In the genomic region with DNA sequence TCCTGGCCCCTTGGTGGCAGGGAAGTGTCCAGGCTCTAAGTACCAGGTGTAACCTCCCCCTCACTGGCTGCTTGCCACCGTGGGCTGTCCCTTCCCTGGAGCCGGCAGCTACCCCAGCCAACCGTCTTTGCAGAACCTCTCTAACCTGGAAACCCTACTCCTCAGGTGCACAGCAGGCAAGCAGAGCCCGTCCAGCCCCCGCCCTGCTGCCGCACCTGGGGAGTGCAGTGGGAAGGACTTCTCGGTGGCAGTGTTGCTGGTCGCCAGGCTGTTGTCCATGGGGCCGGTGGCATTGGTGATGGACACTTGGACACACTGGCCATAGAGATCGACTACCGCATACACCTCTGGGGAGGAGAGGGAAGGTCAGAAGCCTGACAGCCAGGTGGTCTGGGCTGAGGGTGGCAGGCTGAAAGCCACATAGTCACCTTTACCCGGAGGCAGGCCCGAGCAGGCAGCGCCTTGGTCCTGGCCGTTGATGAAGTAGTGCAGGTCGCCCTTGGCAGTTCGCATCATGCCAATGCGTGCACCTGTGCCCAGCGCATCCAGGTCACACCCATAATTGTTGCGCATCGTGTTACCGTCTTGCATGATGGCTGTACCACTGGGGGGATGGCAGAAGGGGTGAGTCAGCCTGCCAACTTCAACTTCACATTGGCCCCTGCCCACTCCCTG, we compare ENCODE assay signal across 22 cellular contexts. TPM values are rescaled to one million over a fixed set of nuclear protein-coding genes. Genes with fewer than 3 reads are reported as not detected.
DNase-seq lines count a peak whose midpoint lies in the region; ATAC-seq and TF ChIP-seq lines count a peak whose summit lies in the region.
"Had no signal": no experiment of that assay in that cellular context is flagged by ENCODE, and none has a peak within 500 bp of the region (broad histone marks: within the 10 kb centered on the region; RNA-seq: fewer than 3 reads in every experiment).

No MANE protein-coding gene starts in this region.

- no peak overlapping the region for H3K27ac ChIP-seq in sigmoid colon
- H3K27ac ChIP-seq: BLaER1 had no signal

- ATAC-seq in activated naive CD4-positive, alpha-beta T cell treated with anti-CD3 and anti-CD28 coated beads, Interleukin-2, amount 50 U/mL, for 72 hours, result no peak
- ATAC-seq in GM18858 (IDR thresholded peaks at IDR 0.05; ENCODE audit: unreplicated experiment) (no peak), HG02973 (IDR thresholded peaks at IDR 0.05; ENCODE audit: unreplicated experiment) (no peak)
- ATAC-seq: GM23338 had no signal

- H3K27me3 ChIP-seq in H7 (ENCODE audit: control insufficient read depth, insufficient read depth, low read length) (no peaks in the 10 kb centered on the region), sigmoid colon (no peaks in the 10 kb centered on the region)
- H3K27me3 ChIP-seq: BLaER1 had no signal

- no peak for TF ChIP-seq POLR2A in sigmoid colon (IDR thresholded peaks at IDR 0.05)

- DNase-seq in activated naive CD4-positive, alpha-beta T cell treated with anti-CD3 and anti-CD28 coated beads, Interleukin-2, amount 50 U/mL, for 72 hours (ENCODE audit: low spot score in 2 of 2), result no peak
- no peak for DNase-seq in activated naive CD4-positive, alpha-beta T cell treated with Interleukin-2 at 50 U/mL for 16 hours
- DNase-seq in H7 (peak; percentile 37), NCI-H2196 treated with DMSO at 0.1 percent for 48 hours (lab: John Stamatoyannopoulos, UW; ENCODE audit: unreplicated experiment) (peak; percentile 31), sigmoid colon (peak; percentile 64)
- DNase-seq: CD4-positive, CD25-positive, alpha-beta regulatory T cell; DMS153; DND-41; HCEC 1CT; Karpas-422; NCI-H1092; NCI-H1417 treated with DMSO at 0.1 percent for 48 hours; NCI-H1694 treated with DMSO at 0.1 percent for 48 hours; NCI-H2107; NCI-H446 treated with DMSO at 0.1 percent for 48 hours; NCI-H526; NCI-H82; SHP77 treated with DMSO at 0.1 percent for 48 hours had no signal

- TF ChIP-seq CTCF in sigmoid colon (IDR thresholded peaks at IDR 0.05), result no peak

- intact Hi-C loops in sigmoid colon (cut with DNase I), result no loop called here

- TF ChIP-seq EP300 in sigmoid colon (IDR thresholded peaks at IDR 0.05), result no peak

- no peaks in the 10 kb centered on the region for H3K9me3 Mint-ChIP-seq in activated naive CD4-positive, alpha-beta T cell treated with anti-CD3 and anti-CD28 coated beads, Interleukin-2, amount 50 U/mL, for 72 hours
- H3K9me3 Mint-ChIP-seq: CD4-positive, CD25-positive, alpha-beta regulatory T cell; GM23338 had no signal

- H3K4me3 ChIP-seq in H7 (ENCODE audit: insufficient read depth, low read depth, low read length) (no peak overlapping the region), sigmoid colon (no peak overlapping the region)
- H3K4me3 ChIP-seq: BLaER1, GM23338 had no signal

- H3K27ac Mint-ChIP-seq in activated naive CD4-positive, alpha-beta T cell treated with anti-CD3 and anti-CD28 coated beads, Interleukin-2, amount 50 U/mL, for 72 hours, result peak overlapping the region; percentile 36 to 56
- H3K27ac Mint-ChIP-seq: CD4-positive, CD25-positive, alpha-beta regulatory T cell; GM23338 had no signal

- peaks cover 0 to 5% of the 10 kb centered on the region in 2 donors for H3K36me3 Mint-ChIP-seq in activated naive CD4-positive, alpha-beta T cell treated with anti-CD3 and anti-CD28 coated beads, Interleukin-2, amount 50 U/mL, for 72 hours

- peaks cover 0 to 5% (median under 1%) of the 10 kb centered on the region in 4 donors for H3K4me1 ChIP-seq in sigmoid colon

- H3K36me3 ChIP-seq in H7 (replicated peaks; ENCODE audit: control insufficient read depth, insufficient read depth, low read length) (peaks cover 64% of the 10 kb centered on the region), sigmoid colon (peaks cover 47 to 90% (median 63%) of the 10 kb centered on the region in 4 donors)

- H3K9me3 ChIP-seq in sigmoid colon, result no peaks in the 10 kb centered on the region
- H3K9me3 ChIP-seq: BLaER1 had no signal

- 93 to 96% methylated on average over 22 of the region's 22 CpGs for WGBS in sigmoid colon, 2 donors

RNA-seq across cellular contexts. Expression of a gene that starts 6.5 kb away (rescaled TPM):
- total RNA-seq in activated naive CD4-positive, alpha-beta T cell treated with anti-CD3 and anti-CD28 coated beads, Interleukin-2, amount 50 U/mL, for 72 hours, result 10 to 100 TPM; 24.8 to 32.7 TPM
- total RNA-seq in H7 (2014; rRNA removed; shearing (Covaris generic)), result 33.5 and 34.1 TPM in 2 replicates
- 10 to 100 TPM; 14.3 to 29.6 (median 17.6) TPM for total RNA-seq in sigmoid colon
- 10 to 100 TPM in 1 of 3 donors, 1 to 10 TPM in 2; 6.0 to 31.6 (median 6.0) TPM for polyA plus RNA-seq in sigmoid colon

RNA-seq across cellular contexts. Expression of a gene that starts 7.5 kb away (rescaled TPM):
- total RNA-seq in activated naive CD4-positive, alpha-beta T cell treated with anti-CD3 and anti-CD28 coated beads, Interleukin-2, amount 50 U/mL, for 72 hours, result 10 to 100 TPM; 36.3 to 48.6 TPM
- 52.8 and 60.2 TPM in 2 replicates for total RNA-seq in H7 (2014; rRNA removed; shearing (Covaris generic))
- total RNA-seq in sigmoid colon, result 100 to 1,000 TPM in 1 of 4 donors, 10 to 100 TPM in 3; 82.3 to 114 (median 85.4) TPM
- 100 to 1,000 TPM in 1 of 3 donors, 10 to 100 TPM in 2; 67.9 to 113 (median 77.2) TPM for polyA plus RNA-seq in sigmoid colon

RNA-seq across cellular contexts. Expression of a gene that starts 13.7 kb away (rescaled TPM):
- total RNA-seq in activated naive CD4-positive, alpha-beta T cell treated with anti-CD3 and anti-CD28 coated beads, Interleukin-2, amount 50 U/mL, for 72 hours, result 100 to 1,000 TPM; 400 to 610 TPM
- total RNA-seq in H7 (2014; rRNA removed; shearing (Covaris generic)), result 17.8 and 34.5 TPM in 2 replicates
- total RNA-seq in sigmoid colon, result 1 to 10 TPM; 1.1 to 3.9 (median 2.9) TPM
- 10 to 100 TPM in 1 of 3 donors, 1 to 10 TPM in 2; 1.2 to 55.8 (median 1.4) TPM for polyA plus RNA-seq in sigmoid colon

RNA-seq across cellular contexts. Expression of a gene that starts 15.2 kb away (rescaled TPM):
- total RNA-seq in activated naive CD4-positive, alpha-beta T cell treated with anti-CD3 and anti-CD28 coated beads, Interleukin-2, amount 50 U/mL, for 72 hours, result 100 to 1,000 TPM; 493 to 836 TPM
- 865 and 1,116 TPM in 2 replicates for total RNA-seq in H7 (2014; rRNA removed; shearing (Covaris generic))
- 100 to 1,000 TPM; 104 to 156 (median 125) TPM for total RNA-seq in sigmoid colon
- 100 to 1,000 TPM; 315 to 603 (median 403) TPM for polyA plus RNA-seq in sigmoid colon

RNA-seq across cellular contexts. Expression of a gene that starts 28.2 kb away (rescaled TPM):
- total RNA-seq in activated naive CD4-positive, alpha-beta T cell treated with anti-CD3 and anti-CD28 coated beads, Interleukin-2, amount 50 U/mL, for 72 hours, result 1 to 10 TPM in 1 of 2 donors, under 1 TPM in 1; 0.18 to 1.7 TPM
- 12.2 and 21.8 TPM in 2 replicates for total RNA-seq in H7 (2014; rRNA removed; shearing (Covaris generic))
- 1 to 10 TPM in 3 of 4 donors, under 1 TPM in 1; 0.28 to 2.5 (median 1.5) TPM for total RNA-seq in sigmoid colon
- polyA plus RNA-seq in sigmoid colon, result 10 to 100 TPM in 2 of 3 donors, 1 to 10 TPM in 1; 4.8 to 37.6 (median 20.1) TPM
- total RNA-seq: CD4-positive, CD25-positive, alpha-beta regulatory T cell had no signal
- polyA plus RNA-seq: CD4-positive, CD25-positive, alpha-beta regulatory T cell had no signal

Comparison
In these comparisons a context has a peak if more than half of its experiments do, and no peak if none do; other contexts are left out.
1. DNase-seq: peak in H7 (single experiment), NCI-H2196 treated with DMSO at 0.1 percent for 48 hours (single experiment) and sigmoid colon (single experiment); none in activated naive CD4-positive, alpha-beta T cell treated with anti-CD3 and anti-CD28 coated beads, Interleukin-2, amount 50 U/mL, for 72 hours (0 of 2) and activated naive CD4-positive, alpha-beta T cell treated with Interleukin-2 at 50 U/mL for 16 hours (single experiment).
2. RNA of a gene that starts 13.7 kb away (total RNA-seq): 400 to 610 TPM in activated naive CD4-positive, alpha-beta T cell treated with anti-CD3 and anti-CD28 coated beads, Interleukin-2, amount 50 U/mL, for 72 hours; 17.8 to 34.5 TPM in H7 and 1.1 to 3.9 TPM in sigmoid colon; every median in the first group is over 10 times any median in the second.